Comparison of ENCODE assay signal across 2 cellular contexts in genomic region chr12:117606024-117606423, GRCh38.
TF ChIP-seq lines count a peak whose summit lies in the region.

No MANE protein-coding gene starts in this region.

TF ChIP-seq in HepG2, 621 proteins besides CTCF, POLR2A, EP300 and RAD21:
- TF ChIP-seq, protein P1, sequence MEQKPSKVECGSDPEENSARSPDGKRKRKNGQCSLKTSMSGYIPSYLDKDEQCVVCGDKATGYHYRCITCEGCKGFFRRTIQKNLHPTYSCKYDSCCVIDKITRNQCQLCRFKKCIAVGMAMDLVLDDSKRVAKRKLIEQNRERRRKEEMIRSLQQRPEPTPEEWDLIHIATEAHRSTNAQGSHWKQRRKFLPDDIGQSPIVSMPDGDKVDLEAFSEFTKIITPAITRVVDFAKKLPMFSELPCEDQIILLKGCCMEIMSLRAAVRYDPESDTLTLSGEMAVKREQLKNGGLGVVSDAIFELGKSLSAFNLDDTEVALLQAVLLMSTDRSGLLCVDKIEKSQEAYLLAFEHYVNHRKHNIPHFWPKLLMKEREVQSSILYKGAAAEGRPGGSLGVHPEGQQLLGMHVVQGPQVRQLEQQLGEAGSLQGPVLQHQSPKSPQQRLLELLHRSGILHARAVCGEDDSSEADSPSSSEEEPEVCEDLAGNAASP (CRISPR knock-in tag; IDR thresholded peaks at IDR 0.05; ENCODE audit: borderline replicate concordance), result no peak
- peak; percentile 91 for TF ChIP-seq HNRNPK (IDR thresholded peaks at IDR 0.05; ENCODE audit: low read depth, low read length, poor library complexity, severe bottlenecking)
- TF ChIP-seq, protein P2, sequence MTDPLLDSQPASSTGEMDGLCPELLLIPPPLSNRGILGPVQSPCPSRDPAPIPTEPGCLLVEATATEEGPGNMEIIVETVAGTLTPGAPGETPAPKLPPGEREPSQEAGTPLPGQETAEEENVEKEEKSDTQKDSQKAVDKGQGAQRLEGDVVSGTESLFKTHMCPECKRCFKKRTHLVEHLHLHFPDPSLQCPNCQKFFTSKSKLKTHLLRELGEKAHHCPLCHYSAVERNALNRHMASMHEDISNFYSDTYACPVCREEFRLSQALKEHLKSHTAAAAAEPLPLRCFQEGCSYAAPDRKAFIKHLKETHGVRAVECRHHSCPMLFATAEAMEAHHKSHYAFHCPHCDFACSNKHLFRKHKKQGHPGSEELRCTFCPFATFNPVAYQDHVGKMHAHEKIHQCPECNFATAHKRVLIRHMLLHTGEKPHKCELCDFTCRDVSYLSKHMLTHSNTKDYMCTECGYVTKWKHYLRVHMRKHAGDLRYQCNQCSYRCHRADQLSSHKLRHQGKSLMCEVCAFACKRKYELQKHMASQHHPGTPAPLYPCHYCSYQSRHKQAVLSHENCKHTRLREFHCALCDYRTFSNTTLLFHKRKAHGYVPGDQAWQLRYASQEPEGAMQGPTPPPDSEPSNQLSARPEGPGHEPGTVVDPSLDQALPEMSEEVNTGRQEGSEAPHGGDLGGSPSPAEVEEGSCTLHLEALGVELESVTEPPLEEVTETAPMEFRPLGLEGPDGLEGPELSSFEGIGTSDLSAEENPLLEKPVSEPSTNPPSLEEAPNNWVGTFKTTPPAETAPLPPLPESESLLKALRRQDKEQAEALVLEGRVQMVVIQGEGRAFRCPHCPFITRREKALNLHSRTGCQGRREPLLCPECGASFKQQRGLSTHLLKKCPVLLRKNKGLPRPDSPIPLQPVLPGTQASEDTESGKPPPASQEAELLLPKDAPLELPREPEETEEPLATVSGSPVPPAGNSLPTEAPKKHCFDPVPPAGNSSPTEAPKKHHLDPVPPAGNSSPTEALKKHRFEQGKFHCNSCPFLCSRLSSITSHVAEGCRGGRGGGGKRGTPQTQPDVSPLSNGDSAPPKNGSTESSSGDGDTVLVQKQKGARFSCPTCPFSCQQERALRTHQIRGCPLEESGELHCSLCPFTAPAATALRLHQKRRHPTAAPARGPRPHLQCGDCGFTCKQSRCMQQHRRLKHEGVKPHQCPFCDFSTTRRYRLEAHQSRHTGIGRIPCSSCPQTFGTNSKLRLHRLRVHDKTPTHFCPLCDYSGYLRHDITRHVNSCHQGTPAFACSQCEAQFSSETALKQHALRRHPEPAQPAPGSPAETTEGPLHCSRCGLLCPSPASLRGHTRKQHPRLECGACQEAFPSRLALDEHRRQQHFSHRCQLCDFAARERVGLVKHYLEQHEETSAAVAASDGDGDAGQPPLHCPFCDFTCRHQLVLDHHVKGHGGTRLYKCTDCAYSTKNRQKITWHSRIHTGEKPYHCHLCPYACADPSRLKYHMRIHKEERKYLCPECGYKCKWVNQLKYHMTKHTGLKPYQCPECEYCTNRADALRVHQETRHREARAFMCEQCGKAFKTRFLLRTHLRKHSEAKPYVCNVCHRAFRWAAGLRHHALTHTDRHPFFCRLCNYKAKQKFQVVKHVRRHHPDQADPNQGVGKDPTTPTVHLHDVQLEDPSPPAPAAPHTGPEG (CRISPR knock-in tag; IDR thresholded peaks at IDR 0.05), result no peak
- TF ChIP-seq HNF1A (IDR thresholded peaks at IDR 0.05; ENCODE audit: low read depth), result no peak
- TF ChIP-seq HNF1A (CRISPR knock-in tag; IDR thresholded peaks at IDR 0.05; ENCODE audit: borderline replicate concordance), result no peak
- TF ChIP-seq FOXA1 (IDR thresholded peaks at IDR 0.05), result no peak
- no peak for TF ChIP-seq FOXA1 (CRISPR knock-in tag; IDR thresholded peaks at IDR 0.05)

TF ChIP-seq in K562, 482 proteins besides CTCF, POLR2A, EP300 and RAD21:
- TF ChIP-seq PATZ1 (CRISPR knock-in tag; IDR thresholded peaks at IDR 0.05; ENCODE audit: borderline replicate concordance) (no peak), HNRNPK (IDR thresholded peaks at IDR 0.05; ENCODE audit: low read depth, low read length, poor library complexity, severe bottlenecking) (peak; percentile 39), ASH1L (IDR thresholded peaks at IDR 0.05; ENCODE audit: borderline replicate concordance, low read depth, partially characterized antibody) (no peak), SETDB1 (IDR thresholded peaks at IDR 0.05; ENCODE audit: low read length) (no peak), COPS2 (conservative IDR thresholded peaks at IDR 0.05) (no peak)
TF ChIP-seq in K562: peak in this region for 1.
